13 cellular contexts compared by ENCODE assay signal in genomic region chr20:31523361-31524283, GRCh38. TPM values are rescaled to one million over a fixed set of nuclear protein-coding genes. Genes with fewer than 3 reads are reported as not detected.
DNase-seq lines count a peak whose midpoint lies in the region; ATAC-seq, FAIRE-seq and TF ChIP-seq lines count a peak whose summit lies in the region.
"Had no signal": no experiment of that assay in that cellular context is flagged by ENCODE, and none has a peak within 500 bp of the region (broad histone marks: within the 10 kb centered on the region; RNA-seq: fewer than 3 reads in every experiment).

No MANE protein-coding gene starts in this region.

- H2AFZ ChIP-seq in PC-3 (ENCODE audit: low read length), result no peak overlapping the region
- no peak overlapping the region for H2AFZ ChIP-seq in endothelial cell of umbilical vein (ENCODE audit: low read depth, low read length)

- peaks cover 45% of the 10 kb centered on the region for H3K4me1 Mint-ChIP-seq in activated CD4-positive, alpha-beta memory T cell treated with anti-CD3 and anti-CD28 coated beads for 36 hours (ENCODE audit: low read depth)

- peak; percentile 56 for ATAC-seq in PC-3
- ATAC-seq in mucosa of descending colon, result peak; percentile 64
- ATAC-seq in GM18907 (IDR thresholded peaks at IDR 0.05; ENCODE audit: unreplicated experiment), result no peak
- ATAC-seq: naive thymus-derived CD8-positive, alpha-beta T cell had no signal

- H3K79me2 ChIP-seq in PC-3 (ENCODE audit: low read length) (peaks cover 71% of the 10 kb centered on the region), endothelial cell of umbilical vein (ENCODE audit: control insufficient read depth, insufficient read depth, low read length) (peaks cover 74% of the 10 kb centered on the region)

- H3K9me1 ChIP-seq in endothelial cell of umbilical vein (replicated peaks; ENCODE audit: control insufficient read depth, extremely low read depth, insufficient read depth, low read length), result no peaks in the 10 kb centered on the region

- H3K9me2 ChIP-seq in PC-3 (replicated peaks; ENCODE audit: low read length), result no peaks in the 10 kb centered on the region

- H4K20me1 ChIP-seq in PC-3 (ENCODE audit: low read length), result peaks cover 24% of the 10 kb centered on the region; the same call in 1 of the 2 replicates
- no peaks in the 10 kb centered on the region for H4K20me1 ChIP-seq in endothelial cell of umbilical vein (replicated peaks; ENCODE audit: control insufficient read depth, extremely low read depth, insufficient read depth, low read length)

- no peaks in the 10 kb centered on the region for H3F3A ChIP-seq in PC-3 (ENCODE audit: low read length, unreplicated experiment)

- no peak overlapping the region for H3K27ac Mint-ChIP-seq in activated CD4-positive, alpha-beta memory T cell treated with anti-CD3 and anti-CD28 coated beads for 36 hours
- H3K27ac Mint-ChIP-seq: activated B cell treated with CpG ODN at 0.5 μM for 24 hours had no signal

- H3K4me1 ChIP-seq in PC-3 (ENCODE audit: insufficient read depth, low read length) (no peaks in the 10 kb centered on the region), endothelial cell of umbilical vein (ENCODE audit: control insufficient read depth, extremely low read depth, insufficient read depth, low read length) (peaks cover 13% of the 10 kb centered on the region), mucosa of descending colon (ENCODE audit: low read depth) (peaks cover 3% of the 10 kb centered on the region)

- TF ChIP-seq POLR2A in endothelial cell of umbilical vein (IDR thresholded peaks at IDR 0.05; ENCODE audit: low read depth, low read length), result no peak

- no peaks in the 10 kb centered on the region for H3K9me3 ChIP-seq in PC-3 (ENCODE audit: low read length)
- H3K9me3 ChIP-seq in endothelial cell of umbilical vein (replicated peaks; ENCODE audit: control insufficient read depth, insufficient read depth, low read length), result no peaks in the 10 kb centered on the region
- no peaks in the 10 kb centered on the region for H3K9me3 ChIP-seq in mucosa of descending colon

- no peaks in the 10 kb centered on the region for H3K9me3 Mint-ChIP-seq in activated CD4-positive, alpha-beta memory T cell treated with anti-CD3 and anti-CD28 coated beads for 36 hours
- H3K9me3 Mint-ChIP-seq: activated B cell treated with CpG ODN at 0.5 μM for 24 hours; naive thymus-derived CD8-positive, alpha-beta T cell had no signal

- H3K4me3 Mint-ChIP-seq in activated CD4-positive, alpha-beta memory T cell treated with anti-CD3 and anti-CD28 coated beads for 36 hours, result no peak overlapping the region
- H3K4me3 Mint-ChIP-seq: activated B cell treated with CpG ODN at 0.5 μM for 24 hours had no signal

- H3K27ac ChIP-seq in PC-3 (ENCODE audit: low read length) (no peak overlapping the region), endothelial cell of umbilical vein (ENCODE audit: insufficient read depth, low read depth, low read length) (peak overlapping the region; percentile 46)

- no peak overlapping the region for H3K4me2 ChIP-seq in PC-3 (ENCODE audit: low read length)
- H3K4me2 ChIP-seq in endothelial cell of umbilical vein (ENCODE audit: insufficient read depth, low read length), result peak overlapping the region; percentile 52

- peaks cover 19% of the 10 kb centered on the region for H3K36me3 Mint-ChIP-seq in activated CD4-positive, alpha-beta memory T cell treated with anti-CD3 and anti-CD28 coated beads for 36 hours

- peak; percentile 93 for FAIRE-seq in endothelial cell of umbilical vein (lab: Jason Lieb, UNC)

- H3K4me3 ChIP-seq in PC-3 (ENCODE audit: low read length) (no peak overlapping the region), endothelial cell of umbilical vein (replicated peaks in 1 of 3; ENCODE audit: insufficient read depth in 1 of 3, low read depth in 1 of 3, low read length in 3 of 3) (no peak overlapping the region), mucosa of descending colon (no peak overlapping the region)

- BruUV-seq in PC-3 (replicated peaks; lab: Mats Ljungman, UMichigan), result no TSS peak
- BruUV-seq in endothelial cell of umbilical vein (replicated peaks; lab: Mats Ljungman, UMichigan), result no TSS peak

- CTCF ChIA-PET in PC-3 (lab: Charles Lee), result no interaction called here
- CTCF ChIA-PET in endothelial cell of umbilical vein (lab: Charles Lee), result interaction anchor here (1.0 to 2.2 kb wide), 3 partner anchors 34 to 89 kb away, joined by 4 to 9 read pairs (median 4); no protein-coding TSS in a partner anchor
- CTCF ChIA-PET in activated CD4-positive, alpha-beta memory T cell treated with anti-CD3 and anti-CD28 coated beads for 36 hours (lab: Charles Lee), result interaction anchor here (0.6 to 1.2 kb wide), 2 partner anchors 38 to 89 kb away, joined by 3 to 5 read pairs; no protein-coding TSS in a partner anchor

- peak; percentile 95 for DNase-seq in GDM1 (lab: John Stamatoyannopoulos, UW)
- no peak for DNase-seq in PC-3
- peak; percentile 83 for DNase-seq in endothelial cell of umbilical vein (ENCODE audit: low read depth, low spot score)
- no peak for DNase-seq in mucosa of descending colon
- no peak for DNase-seq in activated CD4-positive, alpha-beta memory T cell treated with anti-CD3 and anti-CD28 coated beads for 36 hours
- DNase-seq in activated naive CD4-positive, alpha-beta T cell treated with anti-CD3 and anti-CD28 coated beads, Interleukin-2, amount 50 U/mL, for 16 hours, result no peak
- DNase-seq in activated gamma-delta T cell treated with Interleukin-2 at 50 U/mL for 16 hours, result no peak
- DNase-seq: activated B cell treated with CpG ODN at 0.5 μM for 24 hours, NCI-H1930 had no signal

- no peaks in the 10 kb centered on the region for H3K27me3 Mint-ChIP-seq in activated CD4-positive, alpha-beta memory T cell treated with anti-CD3 and anti-CD28 coated beads for 36 hours
- H3K27me3 Mint-ChIP-seq: activated B cell treated with CpG ODN at 0.5 μM for 24 hours; naive thymus-derived CD8-positive, alpha-beta T cell had no signal

- TF ChIP-seq CTCF in PC-3 (conservative IDR thresholded peaks at IDR 0.05; ENCODE audit: low read depth, low read length), result no peak
- TF ChIP-seq CTCF in endothelial cell of umbilical vein (IDR thresholded peaks at IDR 0.05; ENCODE audit: extremely low read depth in 1 of 2, insufficient read depth in 1 of 2, low read depth in 1 of 2, low read length in 2 of 2), result peak in 1 of 2 donors; percentile 3
- TF ChIP-seq CTCF in mucosa of descending colon (IDR thresholded peaks at IDR 0.05), result no peak

- POLR2A ChIA-PET in PC-3 (lab: Charles Lee; ENCODE audit: unreplicated experiment) (no interaction called here), endothelial cell of umbilical vein (lab: Charles Lee) (interaction anchor here (1.2 kb wide), 1 partner anchor 30 kb away, joined by 10 read pairs; no protein-coding TSS in a partner anchor)
- POLR2A ChIA-PET in activated CD4-positive, alpha-beta memory T cell treated with anti-CD3 and anti-CD28 coated beads for 36 hours (lab: Charles Lee), result no interaction called here

- dilution Hi-C loops in endothelial cell of umbilical vein (cut with MboI; ENCODE audit: extremely low pct_ligation_motif_present, low sequenced_read_pairs), result no loop called here

- H3K36me3 ChIP-seq in PC-3 (ENCODE audit: low read depth, low read length) (peaks cover 26% of the 10 kb centered on the region), endothelial cell of umbilical vein (ENCODE audit: control insufficient read depth in 2 of 2, extremely low read depth in 1 of 2, insufficient read depth in 2 of 2, low read length in 2 of 2) (peaks cover 7 to 15% of the 10 kb centered on the region in 2 experiments), mucosa of descending colon (ENCODE audit: low read depth) (no peaks in the 10 kb centered on the region)

- H3K9ac ChIP-seq in PC-3 (ENCODE audit: low read length) (no peak overlapping the region), endothelial cell of umbilical vein (replicated peaks; ENCODE audit: extremely low read depth, insufficient read depth, low read length) (no peak overlapping the region)

- H3K27me3 ChIP-seq in PC-3 (ENCODE audit: low read length) (no peaks in the 10 kb centered on the region), endothelial cell of umbilical vein (ENCODE audit: control insufficient read depth in 2 of 2, insufficient read depth in 2 of 2, low read length in 2 of 2) (no peaks in the 10 kb centered on the region)

- intact Hi-C loops in PC-3 (cut with micrococcal nuclease) (no loop called here), endothelial cell of umbilical vein (cut with micrococcal nuclease) (no loop called here), mucosa of descending colon (cut with DNase I, micrococcal nuclease) (no loop called here)
- intact Hi-C loops in activated CD4-positive, alpha-beta memory T cell treated with anti-CD3 and anti-CD28 coated beads for 36 hours (cut with micrococcal nuclease), result no loop called here

RNA-seq across cellular contexts. Expression of gene HM13, which starts 9.4 kb away (rescaled TPM):
- total RNA-seq in PC-3 (2014; rRNA removed), result 99.5 and 125 TPM in 2 replicates
- 188 and 211 TPM in 2 replicates for total RNA-seq in endothelial cell of umbilical vein
- polyA plus RNA-seq in endothelial cell of umbilical vein, result 218 and 265 TPM in 2 replicates
- 168 and 180 TPM in 2 replicates for polyA plus RNA-seq in endothelial cell of umbilical vein (2011; cell fraction: cytosol; rRNA removed)
- 144 and 177 TPM in 2 replicates for polyA plus RNA-seq in endothelial cell of umbilical vein (2011; cell fraction: nucleus; rRNA removed)
- polyA plus RNA-seq in endothelial cell of umbilical vein (2012), result 174 and 184 TPM in 2 replicates
- 183 and 206 TPM in 2 replicates for polyA minus RNA-seq in endothelial cell of umbilical vein
- polyA minus RNA-seq in endothelial cell of umbilical vein (2011; cell fraction: cytosol; rRNA and poly(A)+ RNA removed), result 141 TPM
- polyA minus RNA-seq in endothelial cell of umbilical vein (2011; cell fraction: nucleus; rRNA and poly(A)+ RNA removed), result 126 and 153 TPM in 2 replicates
- 100 to 1,000 TPM in 2 of 3 donors, 10 to 100 TPM in 1; 95.6 to 137 (median 109) TPM for total RNA-seq in mucosa of descending colon
- total RNA-seq in activated CD4-positive, alpha-beta memory T cell treated with anti-CD3 and anti-CD28 coated beads for 36 hours, result 100 to 1,000 TPM; 110 to 111 TPM

RNA-seq across cellular contexts. Expression of gene REM1, which starts 48.5 kb away (rescaled TPM):
- total RNA-seq in PC-3 (2014; rRNA removed), result not detected in 2 replicates
- total RNA-seq in endothelial cell of umbilical vein, result not detected in 2 replicates
- polyA plus RNA-seq in endothelial cell of umbilical vein, result 0.14 and 0.19 TPM in 2 replicates
- 0.09 and 0.18 TPM in 2 replicates for polyA plus RNA-seq in endothelial cell of umbilical vein (2011; cell fraction: cytosol; rRNA removed)
- 0.10 TPM in 1 of 2 replicates, not detected in the other for polyA plus RNA-seq in endothelial cell of umbilical vein (2011; cell fraction: nucleus; rRNA removed)
- polyA plus RNA-seq in endothelial cell of umbilical vein (2012), result 0.20 and 0.87 TPM in 2 replicates
- 0.15 TPM in 1 of 2 replicates, not detected in the other for polyA minus RNA-seq in endothelial cell of umbilical vein
- polyA minus RNA-seq in endothelial cell of umbilical vein (2011; cell fraction: cytosol; rRNA and poly(A)+ RNA removed), result not detected
- polyA minus RNA-seq in endothelial cell of umbilical vein (2011; cell fraction: nucleus; rRNA and poly(A)+ RNA removed), result not detected in 2 replicates
- 1 to 10 TPM in 2 of 3 donors, under 1 TPM in 1; 0.46 to 3.5 (median 1.2) TPM for total RNA-seq in mucosa of descending colon
- total RNA-seq in activated CD4-positive, alpha-beta memory T cell treated with anti-CD3 and anti-CD28 coated beads for 36 hours, result not detected
- total RNA-seq: activated B cell treated with CpG ODN at 0.5 μM for 24 hours; naive thymus-derived CD8-positive, alpha-beta T cell; OCI-LY7 had no signal
- polyA plus RNA-seq: naive thymus-derived CD8-positive, alpha-beta T cell had no signal

RNA-seq across cellular contexts. Expression of gene DEFB124, which starts 48.7 kb away (rescaled TPM):
- total RNA-seq in PC-3 (2014; rRNA removed), result not detected in 2 replicates
- total RNA-seq in endothelial cell of umbilical vein, result not detected in 2 replicates
- not detected in 2 replicates for polyA plus RNA-seq in endothelial cell of umbilical vein
- polyA plus RNA-seq in endothelial cell of umbilical vein (2011; cell fraction: cytosol; rRNA removed), result not detected in 2 replicates
- not detected in 2 replicates for polyA plus RNA-seq in endothelial cell of umbilical vein (2011; cell fraction: nucleus; rRNA removed)
- polyA plus RNA-seq in endothelial cell of umbilical vein (2012), result not detected in 2 replicates
- polyA minus RNA-seq in endothelial cell of umbilical vein, result not detected in 2 replicates
- polyA minus RNA-seq in endothelial cell of umbilical vein (2011; cell fraction: cytosol; rRNA and poly(A)+ RNA removed), result not detected
- polyA minus RNA-seq in endothelial cell of umbilical vein (2011; cell fraction: nucleus; rRNA and poly(A)+ RNA removed), result not detected in 2 replicates
- not detected for total RNA-seq in mucosa of descending colon
- total RNA-seq in activated CD4-positive, alpha-beta memory T cell treated with anti-CD3 and anti-CD28 coated beads for 36 hours, result not detected
- total RNA-seq: activated B cell treated with CpG ODN at 0.5 μM for 24 hours; naive thymus-derived CD8-positive, alpha-beta T cell; OCI-LY7; subcutaneous adipose tissue had no signal
- polyA plus RNA-seq: naive thymus-derived CD8-positive, alpha-beta T cell had no signal

Comparison
In these comparisons a context has a peak if more than half of its experiments do, and no peak if none do; other contexts are left out.
1. DNase-seq: peak in GDM1 (single experiment) and endothelial cell of umbilical vein (single experiment); none in PC-3 (single experiment), mucosa of descending colon (0 of 3), activated CD4-positive, alpha-beta memory T cell treated with anti-CD3 and anti-CD28 coated beads for 36 hours (single experiment), activated naive CD4-positive, alpha-beta T cell treated with anti-CD3 and anti-CD28 coated beads, Interleukin-2, amount 50 U/mL, for 16 hours (single experiment) and activated gamma-delta T cell treated with Interleukin-2 at 50 U/mL for 16 hours (single experiment).